15 cellular contexts compared by ENCODE assay signal in genomic region chr19:13783565-13784500, GRCh38. TPM values are rescaled to one million over a fixed set of nuclear protein-coding genes. Genes with fewer than 3 reads are reported as not detected.
DNase-seq lines count a peak whose midpoint lies in the region; ATAC-seq and TF ChIP-seq lines count a peak whose summit lies in the region.
"Had no signal": no experiment of that assay in that cellular context is flagged by ENCODE, and none has a peak within 500 bp of the region (broad histone marks: within the 10 kb centered on the region; RNA-seq: fewer than 3 reads in every experiment).

No MANE protein-coding gene starts in this region.

- no peak overlapping the region for H2AK5ac ChIP-seq in mesendoderm (ENCODE audit: low read length)

- intact Hi-C loops in Caco-2 (cut with micrococcal nuclease; ENCODE audit: unreplicated experiment) = no loop called here

- peak; percentile 49 for ATAC-seq in GM19324 (IDR thresholded peaks at IDR 0.05; ENCODE audit: low FRiP score, unreplicated experiment)
- ATAC-seq: gastroesophageal sphincter had no signal

- no peaks in the 10 kb centered on the region for H3K9me3 Mint-ChIP-seq in Caco-2 (ENCODE audit: unreplicated experiment)
- H3K9me3 Mint-ChIP-seq: T-helper 2 cell treated with Interferon-gamma antibody and Interleukin-4, amounts not matched to agents 5 μg/mL and 100 μg/mL, for 36 hours had no signal

- H3K23ac ChIP-seq in mesendoderm (ENCODE audit: low read length) = no peak overlapping the region

- no CpG with 5 or more reads among the region's 18 CpGs for WGBS in mesendoderm (ENCODE audit: extremely low coverage, insufficient coverage, low lambda C conversion rate)

- H2BK120ac ChIP-seq in mesendoderm (ENCODE audit: low read depth, low read length) = no peak overlapping the region

- H3K56ac ChIP-seq in mesendoderm (ENCODE audit: low read length) = no peak overlapping the region

- H4K5ac ChIP-seq in mesendoderm (ENCODE audit: low read length) = no peak overlapping the region

- no peak overlapping the region for H3K18ac ChIP-seq in mesendoderm (ENCODE audit: low read length)

- H4K8ac ChIP-seq in mesendoderm (ENCODE audit: low read depth, low read length) = no peak overlapping the region

- H3K36me3 ChIP-seq in Caco-2 (ENCODE audit: control insufficient read depth, insufficient read depth, low read length) (0 out of 2 replicates have a peak, but pooled peaks cover 3% of the 10 kb centered on the region), adipocyte (ENCODE audit: control insufficient read depth, insufficient read depth, low read length, severe bottlenecking) (peaks cover 6% of the 10 kb centered on the region), mesendoderm (ENCODE audit: control insufficient read depth, insufficient read depth, low read length) (peaks cover 5% of the 10 kb centered on the region)

- H2BK15ac ChIP-seq in mesendoderm (replicated peaks; ENCODE audit: low read depth) = no peak overlapping the region

- BruUV-seq in Caco-2 (replicated peaks; lab: Mats Ljungman, UMichigan) = no TSS peak

- peaks cover 13% of the 10 kb centered on the region for H3K4me1 Mint-ChIP-seq in Caco-2 (ENCODE audit: low read depth, unreplicated experiment)

- H2BK5ac ChIP-seq in mesendoderm (ENCODE audit: low read length) = no peak overlapping the region

- no peak for TF ChIP-seq CTCF in Caco-2 (IDR thresholded peaks at IDR 0.05; ENCODE audit: insufficient read depth in 1 of 2, low read depth in 1 of 2, low read length in 1 of 2, severe bottlenecking in 1 of 2, unreplicated experiment in 1 of 2)

- H3K27me3 Mint-ChIP-seq in Caco-2 (ENCODE audit: insufficient read depth, unreplicated experiment) = no peaks in the 10 kb centered on the region

- no peaks in the 10 kb centered on the region for H3K9me3 ChIP-seq in Caco-2
- H3K9me3 ChIP-seq in adipocyte (ENCODE audit: control insufficient read depth, low read length) = no peaks in the 10 kb centered on the region
- H3K9me3 ChIP-seq: gastroesophageal sphincter had no signal

- POLR2A ChIA-PET in Caco-2 (lab: Charles Lee) = no interaction called here

- H3K4me2 ChIP-seq in mesendoderm (ENCODE audit: low read length) = no peak overlapping the region

- H3K4ac ChIP-seq in mesendoderm (ENCODE audit: low read depth, low read length) = peak overlapping the region; percentile 17

- H3K36me3 Mint-ChIP-seq in Caco-2 (ENCODE audit: insufficient read depth, unreplicated experiment) = peaks cover 5% of the 10 kb centered on the region

- H3K9ac ChIP-seq in adipocyte (ENCODE audit: low read length) = peak overlapping the region; percentile 25
- H3K9ac ChIP-seq in mesendoderm (ENCODE audit: low read length) = no peak overlapping the region

- H3K4me1 ChIP-seq in Caco-2 = peaks cover 4% of the 10 kb centered on the region; the same call in 1 of the 2 replicates
- H3K4me1 ChIP-seq in adipocyte (ENCODE audit: control insufficient read depth, insufficient read depth, low read length) = peaks cover 36% of the 10 kb centered on the region
- no peaks in the 10 kb centered on the region for H3K4me1 ChIP-seq in mesendoderm (ENCODE audit: control insufficient read depth, low read depth, low read length)

- no peak overlapping the region for H3K4me3 ChIP-seq in Caco-2 (ENCODE audit: low read depth, low read length)
- no peak overlapping the region for H3K4me3 ChIP-seq in adipocyte (ENCODE audit: low read length)
- no peak overlapping the region for H3K4me3 ChIP-seq in mesendoderm (ENCODE audit: low read length)
- H3K4me3 ChIP-seq: gastroesophageal sphincter had no signal

- no peaks in the 10 kb centered on the region for H3K79me1 ChIP-seq in mesendoderm (ENCODE audit: low read length)

- CTCF ChIA-PET in Caco-2 (lab: Charles Lee) = interaction anchor here (0.8 to 3.9 kb wide), 3 partner anchors 12 to 82 kb away, joined by 3 to 26 read pairs (median 3); partner anchors contain the start of gene ZSWIM4

- no peak overlapping the region for H3K27ac ChIP-seq in mesendoderm (ENCODE audit: low read depth, low read length)
- H3K27ac ChIP-seq: epithelial cell of prostate had no signal

- peak overlapping the region; percentile 19 for H3K27ac Mint-ChIP-seq in Caco-2 (ENCODE audit: unreplicated experiment)

- no peak overlapping the region for H3K4me3 Mint-ChIP-seq in Caco-2 (ENCODE audit: unreplicated experiment)

- H3K79me2 ChIP-seq in mesendoderm (ENCODE audit: control insufficient read depth, insufficient read depth, low read length) = no peaks in the 10 kb centered on the region

- DNase-seq in Caco-2 = no peak
- DNase-seq in adipocyte (ENCODE audit: low read depth) = no peak
- DNase-seq in mesendoderm = no peak
- DNase-seq in NCI-H82 treated with DMSO at 0.1 percent for 48 hours (lab: John Stamatoyannopoulos, UW; ENCODE audit: unreplicated experiment) = no peak
- DNase-seq in retina = no peak
- no peak for DNase-seq in NCI-H1417 treated with DMSO at 0.1 percent for 48 hours (lab: John Stamatoyannopoulos, UW)
- no peak for DNase-seq in stimulated activated CD8-positive, alpha-beta memory T cell treated with anti-CD3 and anti-CD28 coated beads, Interleukin-4, amount 100 ng/mL, for 48 hours
- DNase-seq: activated effector memory CD4-positive, alpha-beta T cell treated with anti-CD3 and anti-CD28 coated beads, Interleukin-2, amount 50 U/mL, for 16 hours; DND-41; NCI-H1105; NCI-H524 treated with DMSO at 0.1 percent for 48 hours had no signal

- H3K27me3 ChIP-seq in Caco-2 (replicated peaks; ENCODE audit: control insufficient read depth, insufficient read depth, low read length) = no peaks in the 10 kb centered on the region
- H3K27me3 ChIP-seq in adipocyte (replicated peaks; ENCODE audit: control insufficient read depth, insufficient read depth, low read length) = no peaks in the 10 kb centered on the region
- no peaks in the 10 kb centered on the region for H3K27me3 ChIP-seq in mesendoderm (ENCODE audit: insufficient read depth, low read length, poor library complexity)
- H3K27me3 ChIP-seq: gastroesophageal sphincter had no signal

RNA-seq across cellular contexts. Expression of gene C19orf53, which starts 9.6 kb away (rescaled TPM):
- total RNA-seq in Caco-2 (2022) = 107 and 113 TPM in 2 replicates
- polyA plus RNA-seq in mesendoderm (2013, experiment 1 of 2) = 323 TPM
- 327 TPM for polyA plus RNA-seq in mesendoderm (2013, experiment 2 of 2)

RNA-seq across cellular contexts. Expression of gene ZSWIM4, which starts 11.4 kb away (rescaled TPM):
- 4.0 and 5.7 TPM in 2 replicates for total RNA-seq in Caco-2 (2022)
- 31.4 TPM for polyA plus RNA-seq in mesendoderm (2013, experiment 1 of 2)
- 30.0 TPM for polyA plus RNA-seq in mesendoderm (2013, experiment 2 of 2)

RNA-seq across cellular contexts. Expression of gene MRI1, which starts 19.5 kb away (rescaled TPM):
- 23.3 and 25.7 TPM in 2 replicates for total RNA-seq in Caco-2 (2022)
- 16.7 TPM for polyA plus RNA-seq in mesendoderm (2013, experiment 1 of 2)
- polyA plus RNA-seq in mesendoderm (2013, experiment 2 of 2) = 16.4 TPM
